ENCODE assay signal across 13 cellular contexts in genomic region chr18:58668897-58669296, GRCh38. TPM values are rescaled to one million over a fixed set of nuclear protein-coding genes. Genes with fewer than 3 reads are reported as not detected.
DNase-seq lines count a peak whose midpoint lies in the region; ATAC-seq, FAIRE-seq and TF ChIP-seq lines count a peak whose summit lies in the region.
"Had no signal": no experiment of that assay in that cellular context is flagged by ENCODE, and none has a peak within 500 bp of the region (broad histone marks: within the 10 kb centered on the region; RNA-seq: fewer than 3 reads in every experiment).

No MANE protein-coding gene starts in this region.

- peaks cover 36% of the 10 kb centered on the region for H3F3A ChIP-seq in GM23248 (ENCODE audit: insufficient read depth)
- peaks cover 35% of the 10 kb centered on the region for H3F3A ChIP-seq in PC-9 (ENCODE audit: insufficient read depth, low read depth)

- ATAC-seq in HG03354 (IDR thresholded peaks at IDR 0.05; ENCODE audit: poor library complexity, severe bottlenecking, unreplicated experiment): no peak
- ATAC-seq: left lung had no signal

- in situ Hi-C loops in GM23248 (cut with MboI): no loop called here

- H3K36me3 ChIP-seq in GM23248 (ENCODE audit: low read depth) (no peaks in the 10 kb centered on the region), PC-9 (ENCODE audit: low read depth) (no peaks in the 10 kb centered on the region), endothelial cell of umbilical vein (ENCODE audit: control insufficient read depth in 2 of 2, extremely low read depth in 1 of 2, insufficient read depth in 2 of 2, low read length in 2 of 2) (no peaks in the 10 kb centered on the region)
- H3K36me3 ChIP-seq: left lung, neutrophil, Peyer's patch had no signal

- H3K79me2 ChIP-seq in GM23248 (ENCODE audit: insufficient read depth) (peaks cover 21% of the 10 kb centered on the region), PC-9 (ENCODE audit: low read depth) (peaks cover 21% of the 10 kb centered on the region), endothelial cell of umbilical vein (ENCODE audit: control insufficient read depth, insufficient read depth, low read length) (no peaks in the 10 kb centered on the region)

- H3K27me3 ChIP-seq in GM23248 (replicated peaks; ENCODE audit: insufficient read depth) (no peaks in the 10 kb centered on the region), PC-9 (ENCODE audit: insufficient read depth, low read depth) (no peaks in the 10 kb centered on the region), endothelial cell of umbilical vein (ENCODE audit: control insufficient read depth in 2 of 2, insufficient read depth in 2 of 2, low read length in 2 of 2) (peaks cover 8 to 10% of the 10 kb centered on the region in 2 experiments)
- H3K27me3 ChIP-seq: left lung, Peyer's patch had no signal

- H3K4me2 ChIP-seq in GM23248 (ENCODE audit: unreplicated experiment): peak overlapping the region; percentile 15
- H3K4me2 ChIP-seq in PC-9: peak overlapping the region; percentile 89
- no peak overlapping the region for H3K4me2 ChIP-seq in endothelial cell of umbilical vein (ENCODE audit: insufficient read depth, low read length)

- CTCF ChIA-PET in PC-9 (lab: Charles Lee) (no interaction called here), endothelial cell of umbilical vein (lab: Charles Lee) (interaction anchor here (0.6 to 2.2 kb wide), 4 partner anchors 29 to 402 kb away, joined by 3 to 13 read pairs (median 4); no protein-coding TSS in a partner anchor)
- CTCF ChIA-PET in activated CD4-positive, alpha-beta T cell treated with anti-CD3 and anti-CD28 coated beads, Interleukin-2, amount 10 ng/mL, durations not matched to agents 7 days and 5 days (lab: Charles Lee): interaction anchor here (1.7 to 4.5 kb wide), 2 partner anchors 9 to 13 kb away, joined by 3 to 44 read pairs; no protein-coding TSS in a partner anchor

- no peaks in the 10 kb centered on the region for H3K9me3 Mint-ChIP-seq in activated CD4-positive, alpha-beta T cell treated with anti-CD3 and anti-CD28 coated beads, Interleukin-2, amount 10 ng/mL, durations not matched to agents 7 days and 5 days

- DNase-seq in AG10803 (ENCODE audit: low read depth) (peak; percentile 12), GM23248 (peak; percentile 59), PC-9 (peak in 1 of 2 experiments; percentile 89), endothelial cell of umbilical vein (ENCODE audit: low read depth, low spot score) (peak; percentile 35), activated gamma-delta T cell treated with Interleukin-2 at 50 U/mL for 16 hours (no peak)
- DNase-seq in effector CD8-positive, alpha-beta T cell (lab: John Stamatoyannopoulos, UW): no peak
- no peak for DNase-seq in activated CD4-positive, alpha-beta T cell treated with anti-CD3 and anti-CD28 coated beads, Interleukin-2, amount 10 ng/mL, durations not matched to agents 7 days and 5 days
- DNase-seq: caudate nucleus, left lung, NCI-H2029 treated with DMSO at 0.1 percent for 48 hours, Peyer's patch had no signal

- WGBS in GM23248 (ENCODE audit: low coverage in 1 of 2, low lambda C conversion rate in 2 of 2, missing lambda C conversion rate in 2 of 2), 2 experiments: 37 to 43% methylated on average over 3 of the region's 3 CpGs

- no peak overlapping the region for H2AFZ ChIP-seq in GM23248
- H2AFZ ChIP-seq in PC-9: no peak overlapping the region
- H2AFZ ChIP-seq in endothelial cell of umbilical vein (ENCODE audit: low read depth, low read length): no peak overlapping the region

- H3K9ac ChIP-seq in GM23248 (no peak overlapping the region), endothelial cell of umbilical vein (replicated peaks; ENCODE audit: extremely low read depth, insufficient read depth, low read length) (no peak overlapping the region)

- H3K4me1 Mint-ChIP-seq in activated CD4-positive, alpha-beta T cell treated with anti-CD3 and anti-CD28 coated beads, Interleukin-2, amount 10 ng/mL, durations not matched to agents 7 days and 5 days: peaks cover 47% of the 10 kb centered on the region

- peak; percentile 94 for FAIRE-seq in endothelial cell of umbilical vein (lab: Jason Lieb, UNC)

- no peak overlapping the region for H3K27ac Mint-ChIP-seq in activated CD4-positive, alpha-beta T cell treated with anti-CD3 and anti-CD28 coated beads, Interleukin-2, amount 10 ng/mL, durations not matched to agents 7 days and 5 days

- no peaks in the 10 kb centered on the region for H3K9me1 ChIP-seq in endothelial cell of umbilical vein (replicated peaks; ENCODE audit: control insufficient read depth, extremely low read depth, insufficient read depth, low read length)

- H3K9me2 ChIP-seq in GM23248 (ENCODE audit: insufficient read depth) (no peaks in the 10 kb centered on the region), PC-9 (ENCODE audit: insufficient read depth) (no peaks in the 10 kb centered on the region)

- H4K20me1 ChIP-seq in GM23248 (ENCODE audit: insufficient read depth) (no peaks in the 10 kb centered on the region), PC-9 (ENCODE audit: insufficient read depth) (0 out of 2 replicates have a peak, but pooled peaks cover 4% of the 10 kb centered on the region), endothelial cell of umbilical vein (replicated peaks; ENCODE audit: control insufficient read depth, extremely low read depth, insufficient read depth, low read length) (no peaks in the 10 kb centered on the region)

- dilution Hi-C loops in endothelial cell of umbilical vein (cut with MboI; ENCODE audit: extremely low pct_ligation_motif_present, low sequenced_read_pairs): no loop called here

- TF ChIP-seq POLR2A in endothelial cell of umbilical vein (IDR thresholded peaks at IDR 0.05; ENCODE audit: low read depth, low read length): no peak

- peaks cover 2% of the 10 kb centered on the region for H3K27me3 Mint-ChIP-seq in activated CD4-positive, alpha-beta T cell treated with anti-CD3 and anti-CD28 coated beads, Interleukin-2, amount 10 ng/mL, durations not matched to agents 7 days and 5 days

- no peak overlapping the region for H3K4me3 ChIP-seq in AG10803 (ENCODE audit: low read length)
- no peak overlapping the region for H3K4me3 ChIP-seq in GM23248
- peak overlapping the region; percentile 77; the same call in 1 of the 2 replicates for H3K4me3 ChIP-seq in PC-9
- no peak overlapping the region for H3K4me3 ChIP-seq in endothelial cell of umbilical vein (replicated peaks in 1 of 3; ENCODE audit: insufficient read depth in 1 of 3, low read depth in 1 of 3, low read length in 3 of 3)
- H3K4me3 ChIP-seq: left lung, Peyer's patch had no signal

- intact Hi-C loops in PC-9 (cut with micrococcal nuclease; ENCODE audit: unreplicated experiment) (no loop called here), endothelial cell of umbilical vein (cut with micrococcal nuclease) (no loop called here)

- no TSS peak for BruUV-seq in PC-9 (replicated peaks; lab: Mats Ljungman, UMichigan)
- no TSS peak for BruUV-seq in endothelial cell of umbilical vein (replicated peaks; lab: Mats Ljungman, UMichigan)

- peaks cover 13% of the 10 kb centered on the region for H3K36me3 Mint-ChIP-seq in activated CD4-positive, alpha-beta T cell treated with anti-CD3 and anti-CD28 coated beads, Interleukin-2, amount 10 ng/mL, durations not matched to agents 7 days and 5 days (ENCODE audit: low read depth)

- TF ChIP-seq CTCF in AG10803 (conservative IDR thresholded peaks at IDR 0.05; ENCODE audit: low read length): no peak
- TF ChIP-seq CTCF in PC-9 (conservative IDR thresholded peaks at IDR 0.05): no peak
- TF ChIP-seq CTCF in endothelial cell of umbilical vein (IDR thresholded peaks at IDR 0.05; ENCODE audit: extremely low read depth in 1 of 2, insufficient read depth in 1 of 2, low read depth in 1 of 2, low read length in 2 of 2): no peak

- POLR2A ChIA-PET in PC-9 (lab: Charles Lee; ENCODE audit: unreplicated experiment) (interaction anchor here (0.8 kb wide), 1 partner anchor 127 kb away, joined by 7 read pairs; no protein-coding TSS in a partner anchor), endothelial cell of umbilical vein (lab: Charles Lee) (no interaction called here)
- POLR2A ChIA-PET in activated CD4-positive, alpha-beta T cell treated with anti-CD3 and anti-CD28 coated beads, Interleukin-2, amount 10 ng/mL, durations not matched to agents 7 days and 5 days (lab: Charles Lee): interaction anchor here (0.6 kb wide), 1 partner anchor 81 kb away, joined by 3 read pairs; no protein-coding TSS in a partner anchor

- H3K4me3 Mint-ChIP-seq in activated CD4-positive, alpha-beta T cell treated with anti-CD3 and anti-CD28 coated beads, Interleukin-2, amount 10 ng/mL, durations not matched to agents 7 days and 5 days: no peak overlapping the region

- H3K9me3 ChIP-seq in GM23248 (ENCODE audit: low read depth): no peaks in the 10 kb centered on the region
- H3K9me3 ChIP-seq in PC-9 (ENCODE audit: insufficient read depth, low read depth): no peaks in the 10 kb centered on the region
- no peaks in the 10 kb centered on the region for H3K9me3 ChIP-seq in endothelial cell of umbilical vein (replicated peaks; ENCODE audit: control insufficient read depth, insufficient read depth, low read length)
- H3K9me3 ChIP-seq: left lung, neutrophil, Peyer's patch had no signal

- H3K4me1 ChIP-seq in GM23248 (ENCODE audit: insufficient read depth) (peaks cover 58% of the 10 kb centered on the region), PC-9 (replicated peaks; ENCODE audit: insufficient read depth) (peaks cover 58% of the 10 kb centered on the region), endothelial cell of umbilical vein (ENCODE audit: control insufficient read depth, extremely low read depth, insufficient read depth, low read length) (peaks cover 25% of the 10 kb centered on the region)

- H3K27ac ChIP-seq in GM23248: no peak overlapping the region
- peak overlapping the region; percentile 85 for H3K27ac ChIP-seq in PC-9
- no peak overlapping the region for H3K27ac ChIP-seq in endothelial cell of umbilical vein (ENCODE audit: insufficient read depth, low read depth, low read length)
- H3K27ac ChIP-seq: left lung, neutrophil, Peyer's patch had no signal

RNA-seq across cellular contexts. Expression of gene MALT1, which starts 2.4 kb away (rescaled TPM):
- total RNA-seq in GM23248 (2014; rRNA removed; shearing (Covaris generic)): 42.5 and 44.0 TPM in 2 replicates
- polyA plus RNA-seq in GM23248 (2016; fragmentation: Nextera tagmentation; extraction: Ambion mirVana): 10.9 and 12.6 TPM in 2 replicates
- 19.0 and 19.6 TPM in 2 replicates for total RNA-seq in PC-9 (2021)
- total RNA-seq in endothelial cell of umbilical vein: 5.1 and 8.8 TPM in 2 replicates
- polyA plus RNA-seq in endothelial cell of umbilical vein: 2.8 and 3.2 TPM in 2 replicates
- polyA plus RNA-seq in endothelial cell of umbilical vein (2011; cell fraction: cytosol; rRNA removed): 3.7 TPM in 2 replicates
- 5.9 and 6.7 TPM in 2 replicates for polyA plus RNA-seq in endothelial cell of umbilical vein (2011; cell fraction: nucleus; rRNA removed)
- polyA plus RNA-seq in endothelial cell of umbilical vein (2012): 2.9 and 3.4 TPM in 2 replicates
- 3.8 and 7.6 TPM in 2 replicates for polyA minus RNA-seq in endothelial cell of umbilical vein
- polyA minus RNA-seq in endothelial cell of umbilical vein (2011; cell fraction: cytosol; rRNA and poly(A)+ RNA removed): 14.6 TPM
- 4.8 and 6.5 TPM in 2 replicates for polyA minus RNA-seq in endothelial cell of umbilical vein (2011; cell fraction: nucleus; rRNA and poly(A)+ RNA removed)
- 10 to 100 TPM; 52.1 to 57.0 TPM for total RNA-seq in activated CD4-positive, alpha-beta T cell treated with anti-CD3 and anti-CD28 coated beads, Interleukin-2, amount 10 ng/mL, durations not matched to agents 7 days and 5 days

RNA-seq across cellular contexts. Expression of gene ALPK2, which starts 40.0 kb away (rescaled TPM):
- 85.0 and 98.6 TPM in 2 replicates for total RNA-seq in GM23248 (2014; rRNA removed; shearing (Covaris generic))
- polyA plus RNA-seq in GM23248 (2016; fragmentation: Nextera tagmentation; extraction: Ambion mirVana) (41.2 and 55.1 TPM in 2 replicates), endothelial cell of umbilical vein (not detected in 2 replicates)
- total RNA-seq in PC-9 (2021) (0.10 and 0.28 TPM in 2 replicates), endothelial cell of umbilical vein (not detected in 2 replicates)
- not detected in 2 replicates for polyA plus RNA-seq in endothelial cell of umbilical vein (2011; cell fraction: cytosol; rRNA removed)
- polyA plus RNA-seq in endothelial cell of umbilical vein (2011; cell fraction: nucleus; rRNA removed): not detected in 2 replicates
- polyA plus RNA-seq in endothelial cell of umbilical vein (2012): not detected in 2 replicates
- polyA minus RNA-seq in endothelial cell of umbilical vein: not detected in 2 replicates
- polyA minus RNA-seq in endothelial cell of umbilical vein (2011; cell fraction: cytosol; rRNA and poly(A)+ RNA removed): not detected
- polyA minus RNA-seq in endothelial cell of umbilical vein (2011; cell fraction: nucleus; rRNA and poly(A)+ RNA removed): not detected in 2 replicates
- not detected for total RNA-seq in activated CD4-positive, alpha-beta T cell treated with anti-CD3 and anti-CD28 coated beads, Interleukin-2, amount 10 ng/mL, durations not matched to agents 7 days and 5 days

Comparison
In these comparisons a context has a peak if more than half of its experiments do, and no peak if none do; other contexts are left out.
1. DNase-seq: peak in AG10803 (single experiment), GM23248 (single experiment) and endothelial cell of umbilical vein (single experiment); none in effector CD8-positive, alpha-beta T cell (single experiment), activated CD4-positive, alpha-beta T cell treated with anti-CD3 and anti-CD28 coated beads, Interleukin-2, amount 10 ng/mL, durations not matched to agents 7 days and 5 days (single experiment) and activated gamma-delta T cell treated with Interleukin-2 at 50 U/mL for 16 hours (single experiment).
2. RNA of gene ALPK2, which starts 40.0 kb away (total RNA-seq): 85.0 to 98.6 TPM in GM23248; 0.10 to 0.28 TPM in PC-9, not detected in endothelial cell of umbilical vein and not detected in activated CD4-positive, alpha-beta T cell treated with anti-CD3 and anti-CD28 coated beads, Interleukin-2, amount 10 ng/mL, durations not matched to agents 7 days and 5 days; every median in the first group is over 10 times any median in the second.